ENCODE assay signal across 9 cellular contexts in genomic region chr20:4726710-4727391, GRCh38. TPM values are rescaled to one million over a fixed set of nuclear protein-coding genes. Genes with fewer than 3 reads are reported as not detected.
DNase-seq lines count a peak whose midpoint lies in the region; ATAC-seq and TF ChIP-seq lines count a peak whose summit lies in the region.
"Had no signal": no experiment of that assay in that cellular context is flagged by ENCODE, and none has a peak within 500 bp of the region (broad histone marks: within the 10 kb centered on the region; RNA-seq: fewer than 3 reads in every experiment).

No MANE protein-coding gene starts in this region.

- H4K20me1 ChIP-seq in OCI-LY1 (ENCODE audit: insufficient read depth, low read length) (no peaks in the 10 kb centered on the region), neural progenitor cell (ENCODE audit: low read depth) (no peaks in the 10 kb centered on the region)

- CTCF ChIA-PET in activated CD4-positive, alpha-beta T cell treated with anti-CD3 and anti-CD28 coated beads for 36 hours (lab: Charles Lee) = interaction anchor here (0.9 to 9.9 kb wide), 4 partner anchors 13 to 134 kb away, joined by 3 to 193 read pairs (median 7); no protein-coding TSS in a partner anchor
- CTCF ChIA-PET in HEK293T (lab: Yijun Ruan, JAX) = interaction anchor here (0.6 kb wide), 1 partner anchor 14 kb away, joined by 3 read pairs; no protein-coding TSS in a partner anchor

- POLR2A ChIA-PET in activated CD4-positive, alpha-beta T cell treated with anti-CD3 and anti-CD28 coated beads for 36 hours (lab: Charles Lee) = no interaction called here
- POLR2A ChIA-PET in HEK293T (lab: Yijun Ruan, JAX) = no interaction called here

- peak overlapping the region; percentile 39 for H3K4me3 Mint-ChIP-seq in activated CD4-positive, alpha-beta T cell treated with anti-CD3 and anti-CD28 coated beads for 36 hours
- no peak overlapping the region for H3K4me3 Mint-ChIP-seq in neural progenitor cell

- H3K4me3 ChIP-seq in OCI-LY1 (ENCODE audit: low read depth, low read length, poor library complexity, severe bottlenecking) = peak overlapping the region; percentile 28
- no peak overlapping the region for H3K4me3 ChIP-seq in neural progenitor cell
- peak overlapping the region in 1 of 2 donors; percentile 5 for H3K4me3 ChIP-seq in ascending aorta

- H3K9me3 ChIP-seq in OCI-LY1 (ENCODE audit: low read length) = no peaks in the 10 kb centered on the region
- H3K9me3 ChIP-seq in neural progenitor cell (ENCODE audit: low read depth) = no peaks in the 10 kb centered on the region
- H3K9me3 ChIP-seq in ascending aorta = no peaks in the 10 kb centered on the region

- H3K27ac Mint-ChIP-seq in activated CD4-positive, alpha-beta T cell treated with anti-CD3 and anti-CD28 coated beads for 36 hours = peak overlapping the region; percentile 73
- peak overlapping the region; percentile 35 for H3K27ac Mint-ChIP-seq in neural progenitor cell

- H3K9me2 ChIP-seq in OCI-LY1 (ENCODE audit: low read depth, low read length) = no peaks in the 10 kb centered on the region

- H3K27ac ChIP-seq in OCI-LY1 (ENCODE audit: low read depth, low read length, poor library complexity, severe bottlenecking) = no peak overlapping the region
- no peak overlapping the region for H3K27ac ChIP-seq in neural progenitor cell
- no peak overlapping the region for H3K27ac ChIP-seq in ascending aorta

- H3K36me3 ChIP-seq in OCI-LY1 (ENCODE audit: insufficient read depth, low read length) (no peaks in the 10 kb centered on the region), neural progenitor cell (no peaks in the 10 kb centered on the region), ascending aorta (no peaks in the 10 kb centered on the region)

- H3K4me2 ChIP-seq in OCI-LY1 (ENCODE audit: low read length) (peak overlapping the region; percentile 48), neural progenitor cell (no peak overlapping the region)

- no peaks in the 10 kb centered on the region for H3K27me3 ChIP-seq in OCI-LY1 (ENCODE audit: insufficient read depth, low read length)
- H3K27me3 ChIP-seq in neural progenitor cell = no peaks in the 10 kb centered on the region
- no peaks in the 10 kb centered on the region for H3K27me3 ChIP-seq in ascending aorta

- H3K9ac ChIP-seq in OCI-LY1 (ENCODE audit: low read length) (peak overlapping the region; percentile 9; the same call in 1 of the 2 replicates), neural progenitor cell (no peak overlapping the region)

- H3K36me3 Mint-ChIP-seq in activated CD4-positive, alpha-beta T cell treated with anti-CD3 and anti-CD28 coated beads for 36 hours (ENCODE audit: low read depth) = no peaks in the 10 kb centered on the region
- H3K36me3 Mint-ChIP-seq in neural progenitor cell = no peaks in the 10 kb centered on the region

- peak; percentile 80 for ATAC-seq in activated CD4-positive, alpha-beta T cell treated with anti-CD3 and anti-CD28 coated beads for 36 hours
- no peak for ATAC-seq in HG02678 (IDR thresholded peaks at IDR 0.05; ENCODE audit: unreplicated experiment)

- peaks cover 11% of the 10 kb centered on the region for H3K4me1 ChIP-seq in OCI-LY1 (ENCODE audit: insufficient read depth, low read length, severe bottlenecking)
- peaks cover 8% of the 10 kb centered on the region for H3K4me1 ChIP-seq in neural progenitor cell
- H3K4me1 ChIP-seq in ascending aorta = no peaks in the 10 kb centered on the region

- intact Hi-C loops in activated CD4-positive, alpha-beta T cell treated with anti-CD3 and anti-CD28 coated beads for 36 hours (cut with DNase I, micrococcal nuclease) = no loop called here
- intact Hi-C loops in ascending aorta (cut with DNase I) = no loop called here

- H3K4me1 Mint-ChIP-seq in activated CD4-positive, alpha-beta T cell treated with anti-CD3 and anti-CD28 coated beads for 36 hours = peaks cover 13% of the 10 kb centered on the region
- H3K4me1 Mint-ChIP-seq in neural progenitor cell = peaks cover 18% of the 10 kb centered on the region

- peak; percentile 77 for DNase-seq in activated CD4-positive, alpha-beta T cell treated with anti-CD3 and anti-CD28 coated beads for 36 hours
- no peak for DNase-seq in activated CD4-positive, alpha-beta T cell treated with anti-CD3 and anti-CD28 coated beads, Interleukin-2, amount 50 U/mL, for 1 hour
- peak; percentile 59 for DNase-seq in central memory CD4-positive, alpha-beta T cell
- DNase-seq in neural progenitor cell (ENCODE audit: low spot score) = no peak
- no peak for DNase-seq in ascending aorta (ENCODE audit: low spot score in 2 of 2)
- DNase-seq in HEK293T (ENCODE audit: extremely low spot score) = no peak
- DNase-seq: right cardiac atrium had no signal

- H3F3A ChIP-seq in OCI-LY1 (ENCODE audit: insufficient read depth, low read length) = no peaks in the 10 kb centered on the region
- no peaks in the 10 kb centered on the region for H3F3A ChIP-seq in neural progenitor cell (ENCODE audit: low read depth)

- TF ChIP-seq CTCF in OCI-LY1 (IDR thresholded peaks at IDR 0.05; ENCODE audit: low read length) (no peak), neural progenitor cell (IDR thresholded peaks at IDR 0.05) (no peak), ascending aorta (IDR thresholded peaks at IDR 0.05) (no peak)

- H2AFZ ChIP-seq in OCI-LY1 (ENCODE audit: low read length) (peak overlapping the region; percentile 5; the same call in 1 of the 2 replicates), neural progenitor cell (replicated peaks) (no peak overlapping the region)

- no peaks in the 10 kb centered on the region for H3K79me2 ChIP-seq in OCI-LY1 (ENCODE audit: insufficient read depth, low read length)
- H3K79me2 ChIP-seq in neural progenitor cell (ENCODE audit: low read depth) = no peaks in the 10 kb centered on the region

- H3K27me3 Mint-ChIP-seq in activated CD4-positive, alpha-beta T cell treated with anti-CD3 and anti-CD28 coated beads for 36 hours = no peaks in the 10 kb centered on the region
- H3K27me3 Mint-ChIP-seq in neural progenitor cell (ENCODE audit: insufficient read depth, low read depth) = peaks cover 11% of the 10 kb centered on the region

- H3K9me3 Mint-ChIP-seq in activated CD4-positive, alpha-beta T cell treated with anti-CD3 and anti-CD28 coated beads for 36 hours (ENCODE audit: low read depth) = no peaks in the 10 kb centered on the region
- no peaks in the 10 kb centered on the region for H3K9me3 Mint-ChIP-seq in neural progenitor cell

TF ChIP-seq in HEK293T, 16 proteins besides CTCF, POLR2A, EP300 and RAD21:
- TF ChIP-seq FOXK2 (IDR thresholded peaks at IDR 0.05) (no peak), FOXA1 (IDR thresholded peaks at IDR 0.05) (no peak), ZNF384 (IDR thresholded peaks at IDR 0.05) (no peak), LEF1 (IDR thresholded peaks at IDR 0.05; ENCODE audit: borderline replicate concordance) (no peak), FOXM1 (IDR thresholded peaks at IDR 0.05; ENCODE audit: borderline replicate concordance) (no peak), SP1 (IDR thresholded peaks at IDR 0.05) (no peak), HDGF (IDR thresholded peaks at IDR 0.05; ENCODE audit: borderline replicate concordance) (no peak), ELF4 (IDR thresholded peaks at IDR 0.05) (no peak)

RNA-seq across cellular contexts. Expression of gene PRND, which starts 5.1 kb away (rescaled TPM):
- not detected for total RNA-seq in activated CD4-positive, alpha-beta T cell treated with anti-CD3 and anti-CD28 coated beads for 36 hours
- not detected in 2 replicates for total RNA-seq in neural progenitor cell (ENCODE audit: low replicate concordance)
- not detected for total RNA-seq in ascending aorta
- total RNA-seq: right cardiac atrium had no signal

RNA-seq across cellular contexts. Expression of gene PRNP, which starts 40.6 kb away (rescaled TPM):
- 10 to 100 TPM; 42.4 to 43.8 TPM for total RNA-seq in activated CD4-positive, alpha-beta T cell treated with anti-CD3 and anti-CD28 coated beads for 36 hours
- 4.2 and 5.4 TPM in 2 replicates for total RNA-seq in neural progenitor cell (ENCODE audit: low replicate concordance)
- 72.5 TPM for total RNA-seq in ascending aorta

Comparison
In these comparisons a context has a peak if more than half of its experiments do, and no peak if none do; other contexts are left out.
1. DNase-seq: peak in activated CD4-positive, alpha-beta T cell treated with anti-CD3 and anti-CD28 coated beads for 36 hours (single experiment) and central memory CD4-positive, alpha-beta T cell (single experiment); none in activated CD4-positive, alpha-beta T cell treated with anti-CD3 and anti-CD28 coated beads, Interleukin-2, amount 50 U/mL, for 1 hour (single experiment), neural progenitor cell (single experiment), ascending aorta (0 of 2) and HEK293T (single experiment).